23 cellular contexts compared by ENCODE assay signal in genomic region chr19:4985551-4985991, GRCh38. TPM values are rescaled to one million over a fixed set of nuclear protein-coding genes. Genes with fewer than 3 reads are reported as not detected.
A peak's percentile ranks its signal among the peaks of the same experiment; 100 is the strongest.
DNase-seq lines count a peak whose midpoint lies in the region; ATAC-seq, FAIRE-seq and TF ChIP-seq lines count a peak whose summit lies in the region.
"Had no signal": no experiment of that assay in that cellular context is flagged by ENCODE, and none has a peak within 500 bp of the region (broad histone marks: within the 10 kb centered on the region; RNA-seq: fewer than 3 reads in every experiment).

No MANE protein-coding gene starts in this region.

- H3K9ac ChIP-seq in NT2/D1 (ENCODE audit: insufficient read length, low read depth) (peak overlapping the region; percentile 32), H1 (replicated peaks in 1 of 4; ENCODE audit: extremely low read depth in 1 of 4, low read depth in 3 of 4, low read length in 3 of 4) (no peak overlapping the region), trophoblast cell (ENCODE audit: low read length) (no peak overlapping the region)

- FAIRE-seq in H1 (lab: Jason Lieb, UNC), result no peak
- FAIRE-seq: GM18507, RCC 7860 had no signal

- peaks cover 0 to 74% of the 10 kb centered on the region in 2 experiments; a peak in 2 of 4 replicates for H3K79me2 ChIP-seq in H1 (ENCODE audit: control insufficient read depth in 1 of 2, insufficient read depth in 2 of 2, low read length in 2 of 2)
- H3K79me2 ChIP-seq in trophoblast cell (ENCODE audit: control insufficient read depth, insufficient read depth, low read length, poor library complexity), result peaks cover 46% of the 10 kb centered on the region

- TF ChIP-seq EP300 in H1 (IDR thresholded peaks at IDR 0.05; ENCODE audit: borderline replicate concordance in 1 of 2, low read depth in 2 of 2, low read length in 2 of 2), result no peak

- CTCF ChIA-PET in H1 (lab: Charles Lee; ENCODE audit: partially characterized antibody), result interaction anchor here (0.6 to 4.6 kb wide), 14 partner anchors 10 to 341 kb away, joined by 3 to 32 read pairs (median 4); no protein-coding TSS in a partner anchor

- no peak overlapping the region for H2BK20ac ChIP-seq in H1 (ENCODE audit: low read length)

- H2BK5ac ChIP-seq in H1 (ENCODE audit: low read depth, low read length), result no peak overlapping the region
- H2BK5ac ChIP-seq in trophoblast cell (ENCODE audit: low read depth, low read length, poor library complexity), result peak overlapping the region; percentile 2

- H2BK15ac ChIP-seq in H1 (ENCODE audit: low read length), result no peak overlapping the region

- H4K12ac ChIP-seq in trophoblast cell (ENCODE audit: low read depth, low read length), result no peak overlapping the region

- TF ChIP-seq RAD21 in H1 (IDR thresholded peaks at IDR 0.05 in 1 of 2, conservative IDR thresholded peaks at IDR 0.05 in 1 of 2; ENCODE audit: low read depth in 2 of 2, low read length in 2 of 2), result no peak

- no peak overlapping the region for H4K5ac ChIP-seq in H1 (ENCODE audit: insufficient read length, low read depth, low read length)

- no peak overlapping the region for H3K56ac ChIP-seq in H1 (replicated peaks; ENCODE audit: insufficient read length, low read depth, low read length)

- H3K18ac ChIP-seq in H1 (ENCODE audit: extremely low read depth, low read length) (no peak overlapping the region), trophoblast cell (ENCODE audit: low read length) (peak overlapping the region; percentile 24)

- H3K4me1 ChIP-seq in NT2/D1 (ENCODE audit: insufficient read depth, insufficient read length) (peaks cover 43% of the 10 kb centered on the region), H1 (replicated peaks in 1 of 4; ENCODE audit: control insufficient read depth in 3 of 4, insufficient read depth in 4 of 4, low read length in 3 of 4) (peaks cover 0 to 7% (median 3%) of the 10 kb centered on the region in 4 experiments; a peak in 4 of 7 replicates), trophoblast cell (ENCODE audit: control insufficient read depth in 1 of 2, insufficient read depth in 2 of 2, low read length in 2 of 2) (peaks cover 43 to 62% of the 10 kb centered on the region in 2 experiments)

- H3K36me3 ChIP-seq in NT2/D1 (ENCODE audit: insufficient read depth, insufficient read length, low read length), result peaks cover 15% of the 10 kb centered on the region
- H3K36me3 ChIP-seq in H1 (ENCODE audit: control insufficient read depth in 2 of 4, insufficient read depth in 4 of 4, low read length in 3 of 4), result no peaks in the 10 kb centered on the region
- peaks cover 8 to 10% of the 10 kb centered on the region in 2 experiments for H3K36me3 ChIP-seq in trophoblast cell (ENCODE audit: control insufficient read depth in 1 of 2, insufficient read depth in 2 of 2, low read length in 2 of 2)
- H3K36me3 ChIP-seq: brain microvascular endothelial cell had no signal

- H3K27ac ChIP-seq in H1 (ENCODE audit: low read depth, low read length), result no peak overlapping the region
- H3K27ac ChIP-seq in trophoblast cell (ENCODE audit: low read depth, low read length), result peak overlapping the region; percentile 89
- H3K27ac ChIP-seq: brain microvascular endothelial cell, coronary artery, skin epidermis had no signal

- H4K20me1 ChIP-seq in H1 (replicated peaks in 1 of 2; ENCODE audit: control insufficient read depth in 1 of 2, insufficient read depth in 2 of 2, low read length in 2 of 2), result peaks cover 28 to 31% of the 10 kb centered on the region in 2 experiments

- H3K4ac ChIP-seq in H1 (replicated peaks; ENCODE audit: insufficient read length, low read depth, low read length), result no peak overlapping the region
- H3K4ac ChIP-seq in trophoblast cell (ENCODE audit: low read depth, low read length), result peak overlapping the region; percentile 31

- H3K23ac ChIP-seq in H1 (ENCODE audit: insufficient read length) (no peak overlapping the region), trophoblast cell (ENCODE audit: low read length) (no peak overlapping the region)

- ATAC-seq in GM21825 (IDR thresholded peaks at IDR 0.05; ENCODE audit: unreplicated experiment) (no peak), GM21717 (IDR thresholded peaks at IDR 0.05; ENCODE audit: unreplicated experiment) (no peak)
- ATAC-seq: activated naive CD8-positive, alpha-beta T cell treated with anti-CD3 and anti-CD28 coated beads, Interleukin-2, amount 50 U/mL, for 24 hours; CD8-positive, alpha-beta T cell; HCT116; stimulated activated naive B cell treated with anti-CD40 and anti-IgM and Interleukin-4, amounts not matched to agents 10 μg/mL and 1 μg/mL and 100 μg/mL, for 72 hours had no signal

- no peak for TF ChIP-seq POLR2A in H1 (IDR thresholded peaks at IDR 0.05; ENCODE audit: control extremely low read depth in 1 of 2, low read depth in 2 of 2, low read length in 2 of 2)

- H3K27me3 ChIP-seq in NT2/D1 (ENCODE audit: insufficient read depth, insufficient read length) (no peaks in the 10 kb centered on the region), H1 (replicated peaks in 1 of 4; ENCODE audit: control insufficient read depth in 3 of 4, extremely low read depth in 1 of 4, insufficient read depth in 3 of 4, low read length in 3 of 4) (no peaks in the 10 kb centered on the region), trophoblast cell (ENCODE audit: insufficient read depth, low read length) (no peaks in the 10 kb centered on the region)
- H3K27me3 ChIP-seq: brain microvascular endothelial cell had no signal

- no peak for TF ChIP-seq CTCF in H1 (IDR thresholded peaks at IDR 0.05; ENCODE audit: control extremely low read depth in 1 of 3, insufficient read depth in 1 of 3, low read depth in 1 of 3, low read length in 3 of 3)

- peak; percentile 55 for DNase-seq in G401 (ENCODE audit: low spot score)
- DNase-seq in NT2/D1 (ENCODE audit: low read depth, low spot score), result no peak
- no peak for DNase-seq in H1 (ENCODE audit: low read depth in 1 of 2, low spot score in 2 of 2)
- DNase-seq in trophoblast cell, result no peak
- no peak for DNase-seq in NCI-H69 (lab: John Stamatoyannopoulos, UW)
- DNase-seq: activated naive CD8-positive, alpha-beta T cell treated with anti-CD3 and anti-CD28 coated beads, Interleukin-2, amount 50 U/mL, for 24 hours; brain microvascular endothelial cell; CD8-positive, alpha-beta T cell; GDM1; naive B cell; NCI-H1048; NCI-H187 treated with DMSO at 0.1 percent for 48 hours; NCI-H446; stimulated activated CD4-positive, alpha-beta T cell treated with anti-CD3 and anti-CD28 coated beads, Interleukin-2, amount 100 ng/mL, for 48 hours; stimulated activated naive B cell treated with anti-CD40 and anti-IgM and Interleukin-4, amounts not matched to agents 10 μg/mL and 1 μg/mL and 100 μg/mL, for 72 hours; T-helper 2 cell had no signal

- WGBS in H1 (ENCODE audit: extremely low coverage in 1 of 2, insufficient coverage in 1 of 2, insufficient read length in 1 of 2, insufficient replicate concordance in 2 of 2, low coverage in 1 of 2, low lambda C conversion rate in 2 of 2, missing lambda C conversion rate in 1 of 2), 2 experiments, result 93% methylated on average over 22 of the region's 22 CpGs; no CpG with 5 or more reads in 1 of the 2 experiments
- WGBS in trophoblast cell (ENCODE audit: extremely low coverage, insufficient coverage, insufficient read length), result no CpG with 5 or more reads among the region's 22 CpGs

- no peak overlapping the region for H2BK120ac ChIP-seq in H1 (replicated peaks; ENCODE audit: low read depth, low read length)
- H2BK120ac ChIP-seq in trophoblast cell (ENCODE audit: insufficient read depth, low read length, poor library complexity), result peak overlapping the region; percentile 5

- H3K4me2 ChIP-seq in H1 (ENCODE audit: insufficient read depth in 1 of 2, low read depth in 2 of 2, low read length in 2 of 2) (no peak overlapping the region), trophoblast cell (ENCODE audit: low read length) (no peak overlapping the region)

- H4K8ac ChIP-seq in H1 (ENCODE audit: extremely low read depth, insufficient read depth, low read length), result peak overlapping the region; percentile 92; the same call in 1 of the 2 replicates
- H4K8ac ChIP-seq in trophoblast cell (ENCODE audit: low read depth, low read length), result peak overlapping the region; percentile 27

- H4K91ac ChIP-seq in H1 (replicated peaks; ENCODE audit: insufficient read length, low read length) (no peak overlapping the region), trophoblast cell (ENCODE audit: low read depth, low read length) (peak overlapping the region; percentile 93)

- POLR2A ChIA-PET in H1 (lab: Charles Lee; ENCODE audit: partially characterized antibody), result interaction anchor here (2.5 kb wide), 1 partner anchor 14 kb away, joined by 6 read pairs; no protein-coding TSS in a partner anchor

- H3K9me3 ChIP-seq in NT2/D1 (ENCODE audit: insufficient read depth, low read length), result no peaks in the 10 kb centered on the region
- no peaks in the 10 kb centered on the region for H3K9me3 ChIP-seq in H1 (ENCODE audit: insufficient read depth in 2 of 2, low read depth in 1 of 2, low read length in 1 of 2)
- H3K9me3 ChIP-seq in trophoblast cell (ENCODE audit: insufficient read depth, low read depth, low read length), result no peaks in the 10 kb centered on the region

- H3K79me1 ChIP-seq in H1 (ENCODE audit: low read depth, low read length) (peaks cover 17% of the 10 kb centered on the region), trophoblast cell (ENCODE audit: low read length) (peaks cover 46% of the 10 kb centered on the region)

- H2BK12ac ChIP-seq in H1 (ENCODE audit: low read depth, low read length) (no peak overlapping the region), trophoblast cell (ENCODE audit: low read length) (peak overlapping the region; percentile 34)

- no peaks in the 10 kb centered on the region for H3K23me2 ChIP-seq in H1 (ENCODE audit: low read depth, low read length)

- H2AFZ ChIP-seq in H1 (ENCODE audit: low read length), result no peak overlapping the region
- H2AFZ ChIP-seq in trophoblast cell (ENCODE audit: insufficient read depth, low read length, poor library complexity), result no peak overlapping the region

- in situ Hi-C loops in G401 (cut with HindIII; ENCODE audit: low sequenced_read_pairs), result no loop called here

- H2AK5ac ChIP-seq in H1 (ENCODE audit: low read depth, low read length) (no peak overlapping the region), trophoblast cell (ENCODE audit: low read length) (peak overlapping the region; percentile 46)

- H3K4me3 ChIP-seq in NT2/D1 (ENCODE audit: insufficient read length, low read depth) (no peak overlapping the region), H1 (ENCODE audit: extremely low read depth in 1 of 4, insufficient read depth in 2 of 4, low read depth in 3 of 4, low read length in 4 of 4) (no peak overlapping the region), trophoblast cell (ENCODE audit: low read depth, low read length) (no peak overlapping the region)
- H3K4me3 ChIP-seq: coronary artery, skin epidermis had no signal

- no peak overlapping the region for H3K14ac ChIP-seq in H1 (ENCODE audit: insufficient read length)
- H3K14ac ChIP-seq in trophoblast cell (ENCODE audit: low read length), result peak overlapping the region; percentile 28

RNA-seq across cellular contexts. Expression of gene KDM4B, which starts 16.7 kb away (rescaled TPM):
- total RNA-seq in G401 (2014; rRNA removed; shearing (Covaris generic)), result 15.5 and 19.3 TPM in 2 replicates
- 31.9 and 32.8 TPM in 2 replicates for total RNA-seq in H1 (2021; fragmentation: NEBNext Ultra II Directional; extraction: Animal tissue kit (Norgen Biotek cat#: 25700))
- 12.0 and 21.1 TPM in 2 replicates for polyA plus RNA-seq in H1 (2011; rRNA removed)
- polyA plus RNA-seq in H1 (2011; cell fraction: cytosol; rRNA removed), result 16.6 TPM
- polyA plus RNA-seq in H1 (2011; cell fraction: nucleus; rRNA removed), result 36.4 TPM
- 15.0 to 22.8 TPM (median 19.6 TPM) in 4 replicates for polyA plus RNA-seq in H1 (2012, experiment 1 of 2)
- 17.0 TPM for polyA plus RNA-seq in H1 (2012, experiment 2 of 2)
- polyA plus RNA-seq in H1 (2013, experiment 1 of 2), result 13.3 TPM
- polyA plus RNA-seq in H1 (2013, experiment 2 of 2), result 12.3 TPM
- 18.7 and 23.6 TPM in 2 replicates for polyA minus RNA-seq in H1 (2011; rRNA and poly(A)+ RNA removed)
- 26.2 TPM for polyA minus RNA-seq in H1 (2011; cell fraction: cytosol; rRNA and poly(A)+ RNA removed)
- 44.4 TPM for polyA minus RNA-seq in H1 (2011; cell fraction: nucleus; rRNA and poly(A)+ RNA removed)
- 37.1 and 37.3 TPM in 2 replicates for polyA plus RNA-seq in trophoblast cell (2013)
